In the genomic region with DNA sequence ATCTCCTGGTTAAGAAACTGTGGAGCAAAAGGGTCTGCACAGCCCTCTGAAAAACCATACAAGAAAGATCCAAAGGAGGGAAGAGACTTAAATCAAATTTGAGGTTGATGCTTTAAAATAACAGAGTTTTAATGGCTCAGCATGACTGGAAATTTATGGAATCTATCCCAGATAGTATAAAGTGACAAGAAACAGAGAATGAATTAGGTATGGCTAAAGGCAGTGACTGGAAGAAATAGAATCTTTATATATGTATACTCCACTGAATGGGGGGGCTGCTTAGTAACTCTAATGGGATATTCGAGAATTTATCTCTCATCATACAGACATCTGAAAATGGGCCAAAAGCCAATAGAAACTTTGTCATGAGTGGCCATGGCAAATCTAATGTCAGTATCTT, we compare ENCODE assay signal across 20 cellular contexts.
"Had no signal": no experiment of that assay in that cellular context is flagged by ENCODE, and none has a peak within 500 bp of the region (broad histone marks: within the 10 kb centered on the region; RNA-seq: fewer than 3 reads in every experiment).

No MANE protein-coding gene starts in this region.

- H3K4me3 ChIP-seq: MG63, SJSA1, SK-N-MC had no signal

- H3K27ac ChIP-seq: SJSA1, SK-N-MC had no signal

- H3K4me1 ChIP-seq: SJSA1 had no signal

- H3K27me3 ChIP-seq: MG63, SJSA1 had no signal

- FAIRE-seq: RCC 7860 had no signal

- H3K36me3 ChIP-seq: MG63, SJSA1 had no signal

- DNase-seq: Karpas-422, KG1, NCI-H1092 treated with DMSO at 0.1 percent for 48 hours, NCI-H1436, NCI-H187, NCI-H2029, NCI-H2081 treated with DMSO at 0.1 percent for 48 hours, NCI-H2171, NCI-H446, NCI-H510A, NCI-H524 treated with DMSO at 0.1 percent for 48 hours, NCI-H69, NCI-H774, Right ventricle myocardium superior, RPMI8226, SIG-M5 had no signal

- H3K9me3 ChIP-seq: MG63, SJSA1 had no signal
